31 cellular contexts compared by ENCODE assay signal in the genomic region with DNA sequence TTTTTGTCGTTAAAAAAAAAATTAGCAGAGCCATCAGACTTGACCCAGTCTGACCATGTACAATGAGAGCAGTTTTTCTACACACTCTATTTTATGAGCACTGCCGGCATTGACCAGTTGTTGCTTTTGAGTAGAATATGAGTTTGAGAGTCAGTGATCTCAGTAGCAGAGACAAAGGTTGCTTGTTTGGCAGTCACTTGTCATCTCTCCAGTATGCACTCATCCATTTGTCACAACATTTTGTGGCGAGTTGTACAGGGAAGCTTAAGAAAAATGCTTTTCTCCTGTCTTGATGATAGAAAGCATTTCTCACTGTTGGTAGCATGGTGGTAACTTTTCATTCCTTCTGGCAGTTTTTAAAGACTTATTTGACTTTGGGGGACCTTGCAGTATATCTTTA.
"Had no signal": no experiment of that assay in that cellular context is flagged by ENCODE, and none has a peak within 500 bp of the region (broad histone marks: within the 10 kb centered on the region; RNA-seq: fewer than 3 reads in every experiment).

No MANE protein-coding gene starts in this region.

- H3K27ac ChIP-seq: brain microvascular endothelial cell, PC-9, WERI-Rb-1 had no signal

- H3K9me3 Mint-ChIP-seq: activated CD4-positive, alpha-beta memory T cell treated with anti-CD3 and anti-CD28 coated beads, Interleukin-2, amount 10 ng/mL, durations not matched to agents 7 days and 5 days had no signal

- H3K4me3 Mint-ChIP-seq: activated CD4-positive, alpha-beta memory T cell treated with anti-CD3 and anti-CD28 coated beads, Interleukin-2, amount 10 ng/mL, durations not matched to agents 7 days and 5 days; activated CD8-positive, alpha-beta memory T cell treated with anti-CD3 and anti-CD28 coated beads, Interleukin-2, amount 10 ng/mL, durations not matched to agents 7 days and 5 days; activated naive CD8-positive, alpha-beta T cell treated with anti-CD3 and anti-CD28 coated beads for 36 hours; activated T-cell treated with anti-CD3 and anti-CD28 coated beads, Interleukin-2, amount 50 U/mL, for 72 hours; activated T-helper 17 cell treated with anti-CD3 and anti-CD28 coated beads, Interleukin-2, amount 50 U/mL, for 72 hours had no signal

- H3K27ac Mint-ChIP-seq: activated CD4-positive, alpha-beta memory T cell treated with anti-CD3 and anti-CD28 coated beads, Interleukin-2, amount 10 ng/mL, durations not matched to agents 7 days and 5 days; activated CD8-positive, alpha-beta memory T cell treated with anti-CD3 and anti-CD28 coated beads, Interleukin-2, amount 10 ng/mL, durations not matched to agents 7 days and 5 days; activated naive CD8-positive, alpha-beta T cell treated with anti-CD3 and anti-CD28 coated beads for 36 hours; activated T-cell treated with anti-CD3 and anti-CD28 coated beads, Interleukin-2, amount 50 U/mL, for 72 hours; activated T-helper 17 cell treated with anti-CD3 and anti-CD28 coated beads, Interleukin-2, amount 50 U/mL, for 72 hours had no signal

- DNase-seq: activated CD4-positive, alpha-beta memory T cell treated with anti-CD3 and anti-CD28 coated beads, Interleukin-2, amount 10 ng/mL, durations not matched to agents 7 days and 5 days; activated CD4-positive, alpha-beta T cell treated with anti-CD3 and anti-CD28 coated beads for 1 hour; activated CD4-positive, alpha-beta T cell treated with anti-CD3 and anti-CD28 coated beads for 48 hours; activated CD4-positive, CD25-positive, alpha-beta regulatory T cell; activated CD8-positive, alpha-beta memory T cell treated with anti-CD3 and anti-CD28 coated beads for 24 hours; activated CD8-positive, alpha-beta memory T cell treated with anti-CD3 and anti-CD28 coated beads, Interleukin-2, amount 10 ng/mL, durations not matched to agents 7 days and 5 days; activated effector memory CD4-positive, alpha-beta T cell treated with anti-CD3 and anti-CD28 coated beads, Interleukin-2, amount 50 U/mL, for 16 hours; activated naive CD4-positive, alpha-beta T cell; activated naive CD4-positive, alpha-beta T cell treated with anti-CD3 and anti-CD28 coated beads, Interleukin-2, amount 50 U/mL, for 16 hours; activated naive CD8-positive, alpha-beta T cell treated with anti-CD3 and anti-CD28 coated beads for 36 hours; activated T-cell treated with anti-CD3 and anti-CD28 coated beads, Interleukin-2, amount 50 U/mL, for 1 hour; activated T-cell treated with anti-CD3 and anti-CD28 coated beads, Interleukin-2, amount 50 U/mL, for 72 hours; amniotic stem cell; aorta; brain microvascular endothelial cell; central memory CD4-positive, alpha-beta T cell; NCI-H1092 treated with DMSO at 0.1 percent for 48 hours; NCI-H1417; NCI-H146; NCI-H187; NCI-H2029 treated with DMSO at 0.1 percent for 48 hours; NCI-H2107; NCI-H2171; NCI-H510A; NCI-H748 treated with DMSO at 0.1 percent for 48 hours; NK-92 treated with Interleukin-12 subunit alpha and Interleukin-12 subunit beta, amount 100 ng/mL, for 24 hours; PC-9; Right ventricle myocardium superior; T1000; WERI-Rb-1 had no signal

- H3K4me3 ChIP-seq: PC-9 had no signal

- H3K27me3 Mint-ChIP-seq: activated CD4-positive, alpha-beta memory T cell treated with anti-CD3 and anti-CD28 coated beads, Interleukin-2, amount 10 ng/mL, durations not matched to agents 7 days and 5 days; activated naive CD8-positive, alpha-beta T cell treated with anti-CD3 and anti-CD28 coated beads for 36 hours had no signal

- ATAC-seq: activated CD8-positive, alpha-beta memory T cell treated with anti-CD3 and anti-CD28 coated beads, Interleukin-2, amount 10 ng/mL, durations not matched to agents 7 days and 5 days; activated T-cell treated with anti-CD3 and anti-CD28 coated beads, Interleukin-2, amount 50 U/mL, for 72 hours; activated T-helper 17 cell treated with anti-CD3 and anti-CD28 coated beads, Interleukin-2, amount 50 U/mL, for 72 hours had no signal

- H3K4me2 ChIP-seq: PC-9 had no signal

- H3K27me3 ChIP-seq: brain microvascular endothelial cell had no signal

- H3K4me1 Mint-ChIP-seq: activated CD4-positive, alpha-beta memory T cell treated with anti-CD3 and anti-CD28 coated beads, Interleukin-2, amount 10 ng/mL, durations not matched to agents 7 days and 5 days; activated naive CD8-positive, alpha-beta T cell treated with anti-CD3 and anti-CD28 coated beads for 36 hours; activated T-helper 17 cell treated with anti-CD3 and anti-CD28 coated beads, Interleukin-2, amount 50 U/mL, for 72 hours had no signal

- H2AFZ ChIP-seq: PC-9 had no signal

- H3K36me3 ChIP-seq: brain microvascular endothelial cell, WERI-Rb-1 had no signal
